Comparison of ENCODE assay signal across 1 cellular context in genomic region chr9:136093995-136094881, GRCh38.
TF ChIP-seq lines count a peak whose summit lies in the region.

No MANE protein-coding gene starts in this region.

TF ChIP-seq in HEK293, 187 proteins besides CTCF, POLR2A, EP300 and RAD21 (continued from another document and continues in another):
- TF ChIP-seq ZNF221 (tag by site-specific recombination; IDR thresholded peaks at IDR 0.05; ENCODE audit: borderline replicate concordance) (no peak), HIC1 (tag by site-specific recombination; IDR thresholded peaks at IDR 0.05) (no peak), ZNF792 (tag by site-specific recombination; IDR thresholded peaks at IDR 0.05) (no peak), ZNF513 (tag by site-specific recombination; IDR thresholded peaks at IDR 0.05) (no peak), ZNF423 (tag by site-specific recombination; IDR thresholded peaks at IDR 0.05) (peak; percentile 83), ZNF362 (tag by site-specific recombination; IDR thresholded peaks at IDR 0.05) (no peak), ZBTB7A (tag by site-specific recombination; IDR thresholded peaks at IDR 0.05; ENCODE audit: low read depth) (peak; percentile 16; the same call in 1 of the 2 replicates), ZNF623 (tag by site-specific recombination; IDR thresholded peaks at IDR 0.05) (no peak), EGR2 (tag by site-specific recombination; IDR thresholded peaks at IDR 0.05; ENCODE audit: low read depth) (peak; percentile 70), ZNF274 (IDR thresholded peaks at IDR 0.05; ENCODE audit: low read length) (no peak), ZNF274 (tag by site-specific recombination; IDR thresholded peaks at IDR 0.05; ENCODE audit: borderline replicate concordance) (no peak), ZNF19 (tag by site-specific recombination; IDR thresholded peaks at IDR 0.05; ENCODE audit: low read depth) (no peak), ZNF138 (tag by site-specific recombination; IDR thresholded peaks at IDR 0.05; ENCODE audit: borderline replicate concordance) (no peak), ZNF514 (tag by site-specific recombination; IDR thresholded peaks at IDR 0.05) (no peak), ZNF324 (tag by site-specific recombination; IDR thresholded peaks at IDR 0.05) (no peak), ZNF837 (tag by site-specific recombination; IDR thresholded peaks at IDR 0.05) (no peak), ZBTB26 (tag by site-specific recombination; optimal IDR thresholded peaks at IDR 0.05) (peak; percentile 75), MZF1 (tag by site-specific recombination; IDR thresholded peaks at IDR 0.05; ENCODE audit: borderline replicate concordance) (no peak), ZNF175 (tag by site-specific recombination; IDR thresholded peaks at IDR 0.05) (no peak), TRIM28 (IDR thresholded peaks at IDR 0.05; ENCODE audit: borderline replicate concordance, low read length) (no peak), HOXC10 (CRISPR knock-in tag; IDR thresholded peaks at IDR 0.05) (no peak), ZSCAN18 (tag by site-specific recombination; IDR thresholded peaks at IDR 0.05) (no peak), ZBTB44 (tag by site-specific recombination; IDR thresholded peaks at IDR 0.05) (no peak), ZNF629 (tag by site-specific recombination; IDR thresholded peaks at IDR 0.05) (no peak), ZNF785 (tag by site-specific recombination; IDR thresholded peaks at IDR 0.05) (no peak), ZNF768 (tag by site-specific recombination; IDR thresholded peaks at IDR 0.05) (no peak), ZBTB48 (tag by site-specific recombination; IDR thresholded peaks at IDR 0.05) (peak; percentile 39; the same call in 1 of the 2 replicates), ZSCAN5A (tag by site-specific recombination; IDR thresholded peaks at IDR 0.05) (no peak), ZNF521 (tag by site-specific recombination; IDR thresholded peaks at IDR 0.05) (no peak), ZNF184 (tag by site-specific recombination; IDR thresholded peaks at IDR 0.05) (no peak), ZNF48 (tag by site-specific recombination; IDR thresholded peaks at IDR 0.05) (no peak), ZNF404 (tag by site-specific recombination; IDR thresholded peaks at IDR 0.05) (no peak), ZNF670 (tag by site-specific recombination; IDR thresholded peaks at IDR 0.05; ENCODE audit: low read depth) (no peak), ZBTB17 (tag by site-specific recombination; IDR thresholded peaks at IDR 0.05) (no peak), ZNF701 (tag by site-specific recombination; IDR thresholded peaks at IDR 0.05) (no peak), PRDM10 (tag by site-specific recombination; IDR thresholded peaks at IDR 0.05) (peak; percentile 71), ZBTB11 (tag by site-specific recombination; conservative IDR thresholded peaks at IDR 0.05; ENCODE audit: low read depth) (peak; percentile 54), ZNF280D (tag by site-specific recombination; IDR thresholded peaks at IDR 0.05) (no peak), ZNF558 (tag by site-specific recombination; IDR thresholded peaks at IDR 0.05) (no peak)
